In genomic region chr4:185638548-185639301, GRCh38 we compare ENCODE assay signal across 13 cellular contexts.
DNase-seq lines count a peak whose midpoint lies in the region; ATAC-seq lines count a peak whose summit lies in the region.
"Had no signal": no experiment of that assay in that cellular context is flagged by ENCODE, and none has a peak within 500 bp of the region (broad histone marks: within the 10 kb centered on the region; RNA-seq: fewer than 3 reads in every experiment).

No MANE protein-coding gene starts in this region.

- peak overlapping the region in 6 of 10 experiments; percentile 20 to 47 (median 34); a peak in 7 of 20 replicates for H3K4me3 ChIP-seq in BLaER1 treated with 17β-estradiol and CSF1 and Interleukin-3, amounts not matched to agents 10 nM and 100 nM
- H3K4me3 ChIP-seq in iPS-11a (ENCODE audit: low read depth, low read length) (peak overlapping the region; percentile 52), skeletal muscle cell (ENCODE audit: low read depth, low read length) (peak overlapping the region; percentile 21)

- peak overlapping the region; percentile 53 to 69 (median 65) for H3K4me2 ChIP-seq in BLaER1 treated with 17β-estradiol and CSF1 and Interleukin-3, amounts not matched to agents 10 nM and 100 nM

- H3K27ac ChIP-seq in BLaER1 treated with 17β-estradiol and CSF1 and Interleukin-3, amounts not matched to agents 10 nM and 100 nM, result no peak overlapping the region

- DNase-seq in NCI-H69 (lab: John Stamatoyannopoulos, UW) (peak; percentile 47), skeletal muscle cell (ENCODE audit: low read depth) (no peak), NCI-H2196 treated with DMSO at 0.1 percent for 48 hours (lab: John Stamatoyannopoulos, UW; ENCODE audit: unreplicated experiment) (no peak), G401 (ENCODE audit: low spot score) (no peak), RKO (ENCODE audit: low spot score) (no peak)
- DNase-seq: CD8-positive, alpha-beta memory T cell; NCI-H2081 treated with DMSO at 0.1 percent for 48 hours; stimulated activated CD4-positive, alpha-beta T cell treated with anti-CD3 and anti-CD28 coated beads, Interleukin-12 subunit alpha, Interleukin-12 subunit beta, amount 100 ng/mL, for 4 hours; stimulated activated CD8-positive, alpha-beta memory T cell treated with anti-CD3 and anti-CD28 coated beads, Interleukin-4, amount 100 ng/mL, for 48 hours; T-cell had no signal

- H3K9ac ChIP-seq in BLaER1 treated with 17β-estradiol and CSF1 and Interleukin-3, amounts not matched to agents 10 nM and 100 nM, result no peak overlapping the region

- peaks cover 0 to 6% (median 5%) of the 10 kb centered on the region in 10 experiments; a peak in 8 of 20 replicates for H3K4me1 ChIP-seq in BLaER1 treated with 17β-estradiol and CSF1 and Interleukin-3, amounts not matched to agents 10 nM and 100 nM

- H3K9me3 ChIP-seq in BLaER1 treated with 17β-estradiol and CSF1 and Interleukin-3, amounts not matched to agents 10 nM and 100 nM (replicated peaks in 1 of 11), result peaks cover 0 to 7% (median 4%) of the 10 kb centered on the region in 11 experiments; a peak in 6 of 22 replicates

- no peak for ATAC-seq in HG03520 (IDR thresholded peaks at IDR 0.05; ENCODE audit: unreplicated experiment)
- ATAC-seq: T-cell had no signal

- in situ Hi-C loops in G401 (cut with HindIII; ENCODE audit: low sequenced_read_pairs), result no loop called here

- peaks cover 10 to 20% (median 14%) of the 10 kb centered on the region in 11 experiments for H3K27me3 ChIP-seq in BLaER1 treated with 17β-estradiol and CSF1 and Interleukin-3, amounts not matched to agents 10 nM and 100 nM

- no peaks in the 10 kb centered on the region for H4K20me1 ChIP-seq in BLaER1 treated with 17β-estradiol and CSF1 and Interleukin-3, amounts not matched to agents 10 nM and 100 nM

- no peaks in the 10 kb centered on the region for H3K36me3 ChIP-seq in BLaER1 treated with 17β-estradiol and CSF1 and Interleukin-3, amounts not matched to agents 10 nM and 100 nM
